ENCODE assay signal across 8 cellular contexts in the genomic region with DNA sequence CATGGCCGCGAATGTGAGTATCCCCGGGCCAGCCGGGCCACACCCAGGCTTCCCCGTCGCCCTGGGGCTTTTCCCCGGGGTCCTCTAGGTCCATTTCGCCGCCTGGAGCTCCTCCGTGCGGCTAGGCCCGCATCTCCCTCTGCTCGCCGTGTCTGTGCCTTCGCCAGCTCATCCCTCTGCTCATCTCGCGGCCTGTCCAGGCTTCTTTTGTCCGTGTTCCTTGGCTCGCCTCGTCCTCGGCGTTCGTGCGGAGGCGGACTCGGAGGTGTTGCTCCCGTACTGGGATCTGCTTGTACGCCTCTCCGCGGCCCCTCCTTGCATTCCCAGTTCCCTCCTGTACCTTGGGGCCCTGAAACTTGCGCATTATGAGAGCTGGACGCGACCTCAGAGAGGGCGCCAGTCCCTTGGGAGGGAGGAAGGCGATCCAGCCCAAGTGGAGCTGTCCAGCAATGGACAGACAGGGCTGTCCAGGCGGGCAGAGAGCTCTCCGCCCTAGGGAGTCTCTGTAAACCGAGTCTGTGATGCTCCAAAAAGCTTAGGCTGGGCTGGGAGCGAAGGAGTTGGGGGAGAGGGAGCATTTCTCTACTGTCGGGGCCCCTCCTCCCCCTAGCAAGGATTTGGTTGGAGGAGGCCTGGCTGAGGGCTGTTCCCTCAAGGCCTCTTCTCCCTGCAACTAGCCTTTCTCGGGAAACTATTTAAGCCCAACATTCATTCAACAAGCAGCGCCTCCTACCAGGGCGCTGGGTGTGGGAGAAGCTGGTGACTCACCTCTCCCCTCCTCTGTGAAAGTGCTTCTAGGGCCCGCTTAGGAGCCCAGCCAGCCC. TPM values are rescaled to one million over a fixed set of nuclear protein-coding genes. Genes with fewer than 3 reads are reported as not detected.
DNase-seq lines count a peak whose midpoint lies in the region; ATAC-seq and TF ChIP-seq lines count a peak whose summit lies in the region.

No MANE protein-coding gene starts in this region.

- H4K20me1 ChIP-seq in OCI-LY3 (ENCODE audit: insufficient read depth, low read length), result peaks cover 17% of the 10 kb centered on the region; the same call in 1 of the 2 replicates
- no peaks in the 10 kb centered on the region for H4K20me1 ChIP-seq in neural cell (ENCODE audit: insufficient read depth)

- peak overlapping the region; percentile 94 to 98 for H3K4me3 Mint-ChIP-seq in activated T-cell treated with anti-CD3 and anti-CD28 coated beads, Interleukin-2, amount 50 U/mL, for 72 hours

- peak overlapping the region; percentile 83 for H3K27ac ChIP-seq in A673 (ENCODE audit: low read depth, low read length, poor library complexity, severe bottlenecking)
- peak overlapping the region; percentile 57 for H3K27ac ChIP-seq in OCI-LY3 (ENCODE audit: low read length)
- H3K27ac ChIP-seq in neural cell (ENCODE audit: low read length), result peak overlapping the region; percentile 84

- no peak for TF ChIP-seq EP300 in neural cell (conservative IDR thresholded peaks at IDR 0.05; ENCODE audit: poor library complexity, severe bottlenecking)

- no peaks in the 10 kb centered on the region for H3K9me3 Mint-ChIP-seq in activated T-cell treated with anti-CD3 and anti-CD28 coated beads, Interleukin-2, amount 50 U/mL, for 72 hours

- H3K36me3 Mint-ChIP-seq in activated T-cell treated with anti-CD3 and anti-CD28 coated beads, Interleukin-2, amount 50 U/mL, for 72 hours (ENCODE audit: insufficient read depth in 2 of 2), result peaks cover 14 to 26% of the 10 kb centered on the region in 2 donors

- H3K36me3 ChIP-seq in A673 (ENCODE audit: insufficient read depth, low read length, poor library complexity, severe bottlenecking) (peaks cover 31% of the 10 kb centered on the region), OCI-LY3 (replicated peaks; ENCODE audit: low read depth, low read length) (peaks cover 59% of the 10 kb centered on the region), neural cell (ENCODE audit: insufficient read depth, low read length) (peaks cover 9% of the 10 kb centered on the region)

- DNase-seq in A673 (ENCODE audit: low spot score), result peak; percentile 86
- peak; percentile 55 to 71 for DNase-seq in activated T-cell treated with anti-CD3 and anti-CD28 coated beads, Interleukin-2, amount 50 U/mL, for 72 hours
- peak; percentile 95 for DNase-seq in fibroblast of pulmonary artery (ENCODE audit: low read depth)
- peak; percentile 51 for DNase-seq in superior temporal gyrus (ENCODE audit: extremely low spot score)

- H3K9me2 ChIP-seq in neural cell (ENCODE audit: insufficient read depth, low read length), result no peaks in the 10 kb centered on the region

- H2AFZ ChIP-seq in OCI-LY3 (ENCODE audit: low read depth, low read length), result peak overlapping the region; percentile 49
- peak overlapping the region; percentile 81 for H2AFZ ChIP-seq in neural cell (ENCODE audit: low read depth, low read length)

- peak overlapping the region; percentile 98 for H3K27ac Mint-ChIP-seq in activated T-cell treated with anti-CD3 and anti-CD28 coated beads, Interleukin-2, amount 50 U/mL, for 72 hours

- H3K27me3 Mint-ChIP-seq in activated T-cell treated with anti-CD3 and anti-CD28 coated beads, Interleukin-2, amount 50 U/mL, for 72 hours (ENCODE audit: low read depth), result no peaks in the 10 kb centered on the region

- peak; percentile 33 for ATAC-seq in GM18867 (IDR thresholded peaks at IDR 0.05; ENCODE audit: unreplicated experiment)
- ATAC-seq in HG03103 (IDR thresholded peaks at IDR 0.05; ENCODE audit: low read depth, unreplicated experiment), result peak; percentile 20
- ATAC-seq in activated T-cell treated with anti-CD3 and anti-CD28 coated beads, Interleukin-2, amount 50 U/mL, for 72 hours (replicated peaks in 1 of 2), result peak; percentile 50 to 52

- no peak for TF ChIP-seq CTCF in A673 (conservative IDR thresholded peaks at IDR 0.05; ENCODE audit: low read depth, low read length)
- 0 out of 2 replicates have a peak, but pooled peaks have one; percentile 21 for TF ChIP-seq CTCF in OCI-LY3 (IDR thresholded peaks at IDR 0.05; ENCODE audit: low read depth, low read length)
- peak; percentile 19 for TF ChIP-seq CTCF in fibroblast of pulmonary artery (IDR thresholded peaks at IDR 0.05; ENCODE audit: low read length, missing control alignments)
- TF ChIP-seq CTCF in neural cell (IDR thresholded peaks at IDR 0.05; ENCODE audit: poor library complexity, severe bottlenecking), result no peak

- H3K4me2 ChIP-seq in OCI-LY3 (ENCODE audit: low read length) (peak overlapping the region; percentile 94), neural cell (ENCODE audit: low read length) (peak overlapping the region; percentile 65)

- POLR2A ChIA-PET in A673 (lab: Charles Lee; ENCODE audit: low non-redundant PET), result interaction anchor here (0.8 to 0.9 kb wide), 2 partner anchors 10 to 45 kb away, joined by 3 to 4 read pairs; no protein-coding TSS in a partner anchor

- CTCF ChIA-PET in A673 (lab: Charles Lee), result interaction anchor here (0.7 to 3.0 kb wide), 3 partner anchors 20 to 404 kb away, joined by 4 to 18 read pairs (median 5); no protein-coding TSS in a partner anchor

- H3K27me3 ChIP-seq in A673 (replicated peaks; ENCODE audit: insufficient read depth, low read depth, low read length, poor library complexity), result no peaks in the 10 kb centered on the region
- no peaks in the 10 kb centered on the region for H3K27me3 ChIP-seq in OCI-LY3 (ENCODE audit: low read depth, low read length)
- no peaks in the 10 kb centered on the region for H3K27me3 ChIP-seq in neural cell (ENCODE audit: insufficient read depth, low read depth, low read length)

- peak; percentile 15 for TF ChIP-seq RAD21 in neural cell (conservative IDR thresholded peaks at IDR 0.05)

- H3K4me1 ChIP-seq in A673 (ENCODE audit: insufficient read depth, low read length, poor library complexity, severe bottlenecking) (peaks cover 19% of the 10 kb centered on the region), OCI-LY3 (ENCODE audit: low read length) (peaks cover 25% of the 10 kb centered on the region)

- H3K9me3 ChIP-seq in A673 (ENCODE audit: low read depth, low read length, poor library complexity, severe bottlenecking), result no peaks in the 10 kb centered on the region
- no peaks in the 10 kb centered on the region for H3K9me3 ChIP-seq in OCI-LY3 (ENCODE audit: insufficient read depth, low read length)
- H3K9me3 ChIP-seq in neural cell (ENCODE audit: low read length), result no peaks in the 10 kb centered on the region

- no peaks in the 10 kb centered on the region for H3F3A ChIP-seq in neural cell (ENCODE audit: insufficient read depth, low read length, poor library complexity, severe bottlenecking)

- H3K4me3 ChIP-seq in A673 (ENCODE audit: low read depth, low read length, poor library complexity, severe bottlenecking), result peak overlapping the region; percentile 90
- peak overlapping the region; percentile 81 for H3K4me3 ChIP-seq in OCI-LY3 (ENCODE audit: low read length)
- H3K4me3 ChIP-seq in fibroblast of pulmonary artery (replicated peaks; ENCODE audit: low read depth, low read length), result peak overlapping the region; percentile 99
- H3K4me3 ChIP-seq in neural cell (ENCODE audit: low read length), result peak overlapping the region; percentile 96

- H3K79me2 ChIP-seq in OCI-LY3 (ENCODE audit: low read length) (peaks cover 86% of the 10 kb centered on the region), neural cell (replicated peaks; ENCODE audit: insufficient read depth, low read length) (peaks cover 37% of the 10 kb centered on the region)

- no TSS peak for BruUV-seq in A673 (replicated peaks; lab: Mats Ljungman, UMichigan)

- H3K9ac ChIP-seq in OCI-LY3 (ENCODE audit: low read length) (peak overlapping the region; percentile 96), neural cell (ENCODE audit: low read length) (peak overlapping the region; percentile 94)

- H3K4me1 Mint-ChIP-seq in activated T-cell treated with anti-CD3 and anti-CD28 coated beads, Interleukin-2, amount 50 U/mL, for 72 hours (ENCODE audit: low read depth), result peaks cover 61% of the 10 kb centered on the region

- intact Hi-C loops in A673 (cut with micrococcal nuclease; ENCODE audit: unreplicated experiment), result loop anchor here (5.0 kb wide), 1 partner anchor 52 kb away; the partner anchor contains the start of genes LSM3 and XPC

TF ChIP-seq in neural cell, 6 proteins besides CTCF, POLR2A, EP300 and RAD21 (continues in another document):
- no peak for TF ChIP-seq EZH2 (IDR thresholded peaks at IDR 0.05; ENCODE audit: borderline replicate concordance, insufficient read depth, low read length, poor library complexity, severe bottlenecking)
- no peak for TF ChIP-seq POLR2AphosphoS5 (IDR thresholded peaks at IDR 0.05)
- peak; percentile 48 for TF ChIP-seq TAF1 (IDR thresholded peaks at IDR 0.05; ENCODE audit: low read depth)
- no peak for TF ChIP-seq MXI1 (conservative IDR thresholded peaks at IDR 0.05; ENCODE audit: poor library complexity, severe bottlenecking)

RNA-seq across cellular contexts. Expression of gene TMEM43, which starts 0.6 kb away (rescaled TPM):
- total RNA-seq in A673 (2021), result 50.8 and 55.6 TPM in 2 replicates
- 10 to 100 TPM; 38.4 to 39.9 TPM for total RNA-seq in activated T-cell treated with anti-CD3 and anti-CD28 coated beads, Interleukin-2, amount 50 U/mL, for 72 hours
- polyA plus RNA-seq in neural cell, result 58.5 and 61.3 TPM in 2 replicates
- 61.8 and 62.8 TPM in 2 replicates for polyA minus RNA-seq in neural cell

RNA-seq across cellular contexts. Expression of gene CHCHD4, which starts 0.7 kb away (rescaled TPM):
- 30.3 and 33.5 TPM in 2 replicates for total RNA-seq in A673 (2021)
- total RNA-seq in activated T-cell treated with anti-CD3 and anti-CD28 coated beads, Interleukin-2, amount 50 U/mL, for 72 hours, result 10 to 100 TPM; 14.7 to 15.6 TPM
- 24.6 and 32.8 TPM in 2 replicates for polyA plus RNA-seq in neural cell
- polyA minus RNA-seq in neural cell, result 11.7 and 14.2 TPM in 2 replicates

RNA-seq across cellular contexts. Expression of gene XPC, which starts 53.0 kb away (rescaled TPM):
- 57.2 and 58.2 TPM in 2 replicates for total RNA-seq in A673 (2021)
- total RNA-seq in activated T-cell treated with anti-CD3 and anti-CD28 coated beads, Interleukin-2, amount 50 U/mL, for 72 hours, result 10 to 100 TPM; 48.4 to 61.0 TPM
- polyA plus RNA-seq in neural cell, result 21.9 and 29.6 TPM in 2 replicates
- polyA minus RNA-seq in neural cell, result 29.9 and 43.8 TPM in 2 replicates

RNA-seq across cellular contexts. Expression of gene LSM3, which starts 53.2 kb away (rescaled TPM):
- total RNA-seq in A673 (2021), result 24.3 and 29.4 TPM in 2 replicates
- 10 to 100 TPM; 12.4 to 14.3 TPM for total RNA-seq in activated T-cell treated with anti-CD3 and anti-CD28 coated beads, Interleukin-2, amount 50 U/mL, for 72 hours
- polyA plus RNA-seq in neural cell, result 28.3 and 29.6 TPM in 2 replicates
- 7.3 and 10.5 TPM in 2 replicates for polyA minus RNA-seq in neural cell

Comparison
In these comparisons a context has a peak if more than half of its experiments do, and no peak if none do; other contexts are left out.
1. Peak in every context shown above with its lines: DNase-seq, ATAC-seq, H3K4me3 ChIP-seq and H3K27ac ChIP-seq.
2. CTCF ChIP-seq: peak in OCI-LY3 (single experiment) and fibroblast of pulmonary artery (single experiment); none in A673 (single experiment) and neural cell (single experiment).